ENCODE assay signal across 1 cellular context in the genomic region with DNA sequence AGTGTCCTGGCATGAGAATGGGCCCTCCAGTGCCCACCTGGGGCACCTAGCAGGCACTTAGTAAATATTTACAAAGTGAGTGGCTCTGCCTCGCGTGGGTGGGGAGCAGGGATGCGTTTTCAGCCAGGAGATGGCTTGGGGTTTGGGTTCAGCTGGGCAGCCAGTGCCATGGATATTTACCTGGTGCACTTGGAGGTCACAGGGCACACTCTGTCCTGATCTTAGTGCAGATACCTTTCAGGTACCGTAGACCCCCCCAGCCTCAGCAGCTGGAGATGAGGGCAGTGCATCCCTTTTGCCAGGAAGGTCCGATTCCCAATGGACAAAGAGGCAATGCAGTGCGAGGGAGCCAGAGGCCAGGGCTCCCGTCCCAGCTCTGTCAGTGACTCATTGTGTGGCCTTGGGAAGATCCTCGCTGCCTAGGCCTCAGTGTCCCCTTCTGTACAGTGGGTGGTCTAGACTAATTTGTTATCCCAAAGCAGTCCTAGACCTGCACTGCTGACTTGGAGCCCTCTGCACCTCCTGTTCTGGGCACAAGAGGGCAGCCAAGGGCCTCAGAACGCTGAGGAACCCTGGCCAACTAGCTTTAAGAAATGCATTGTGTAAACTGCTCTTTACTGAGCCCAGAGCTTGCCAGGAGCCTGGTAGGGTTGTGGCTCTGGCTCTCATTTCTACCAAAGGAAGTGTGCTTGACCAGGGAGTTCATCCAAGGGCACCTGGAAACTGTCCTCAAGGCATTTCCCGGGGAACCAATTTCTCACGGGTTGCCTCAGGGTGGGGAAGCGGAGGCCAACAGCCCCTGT.
TF ChIP-seq lines count a peak whose summit lies in the region.

No MANE protein-coding gene starts in this region.

TF ChIP-seq in K562, 482 proteins besides CTCF, POLR2A, EP300 and RAD21 (continued from another document and continues in another):
- TF ChIP-seq, protein P1, sequence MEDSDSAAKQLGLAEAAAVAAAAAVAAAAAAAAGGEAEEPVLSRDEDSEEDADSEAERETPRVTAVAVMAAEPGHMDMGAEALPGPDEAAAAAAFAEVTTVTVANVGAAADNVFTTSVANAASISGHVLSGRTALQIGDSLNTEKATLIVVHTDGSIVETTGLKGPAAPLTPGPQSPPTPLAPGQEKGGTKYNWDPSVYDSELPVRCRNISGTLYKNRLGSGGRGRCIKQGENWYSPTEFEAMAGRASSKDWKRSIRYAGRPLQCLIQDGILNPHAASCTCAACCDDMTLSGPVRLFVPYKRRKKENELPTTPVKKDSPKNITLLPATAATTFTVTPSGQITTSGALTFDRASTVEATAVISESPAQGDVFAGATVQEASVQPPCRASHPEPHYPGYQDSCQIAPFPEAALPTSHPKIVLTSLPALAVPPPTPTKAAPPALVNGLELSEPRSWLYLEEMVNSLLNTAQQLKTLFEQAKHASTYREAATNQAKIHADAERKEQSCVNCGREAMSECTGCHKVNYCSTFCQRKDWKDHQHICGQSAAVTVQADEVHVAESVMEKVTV (CRISPR knock-in tag; IDR thresholded peaks at IDR 0.05), result peak; percentile 94
- TF ChIP-seq EGR1 (conservative IDR thresholded peaks at IDR 0.05) (0 out of 2 replicates have a peak, but pooled peaks have one; percentile 7), BHLHE40 (IDR thresholded peaks at IDR 0.05; ENCODE audit: low read length) (0 out of 2 replicates have a peak, but pooled peaks have one; percentile 29), KLF16 (IDR thresholded peaks at IDR 0.05) (0 out of 2 replicates have a peak, but pooled peaks have one; percentile 5), MTA3 (IDR thresholded peaks at IDR 0.05; ENCODE audit: borderline replicate concordance) (no peak), NR2C2 (CRISPR knock-in tag; IDR thresholded peaks at IDR 0.05) (0 out of 2 replicates have a peak, but pooled peaks have one; percentile 16), NR2C2 (tag; IDR thresholded peaks at IDR 0.05) (no peak), RB1 (IDR thresholded peaks at IDR 0.05; ENCODE audit: low read depth) (peak; percentile 82), CC2D1A (IDR thresholded peaks at IDR 0.05) (peak; percentile 89), ZNF384 (IDR thresholded peaks at IDR 0.05; ENCODE audit: low read depth, low read length) (0 out of 2 replicates have a peak, but pooled peaks have one; percentile 15), ZFP36 (IDR thresholded peaks at IDR 0.05; ENCODE audit: low read depth, low read length, partially characterized antibody) (peak; percentile 60), FOXP1 (CRISPR knock-in tag; IDR thresholded peaks at IDR 0.05) (0 out of 2 replicates have a peak, but pooled peaks have one; percentile 35), CEBPG (CRISPR knock-in tag; IDR thresholded peaks at IDR 0.05) (peak; percentile 72), CEBPG (tag; conservative IDR thresholded peaks at IDR 0.05 in 1 of 2, IDR thresholded peaks at IDR 0.05 in 1 of 2) (peak in 1 of 2 experiments; percentile 54; a peak in 2 of 4 replicates), STAG1 (CRISPR knock-in tag; IDR thresholded peaks at IDR 0.05; ENCODE audit: borderline replicate concordance) (peak; percentile 95), TEAD1 (CRISPR knock-in tag; IDR thresholded peaks at IDR 0.05) (0 out of 4 replicates have a peak, but pooled peaks of 1 of the 2 experiments have one; percentile 31), SP1 (CRISPR knock-in tag; IDR thresholded peaks at IDR 0.05) (peak; percentile 49; the same call in 1 of the 2 replicates), CEBPB (tag; IDR thresholded peaks at IDR 0.05) (peak; percentile 78), JUND (IDR thresholded peaks at IDR 0.05; ENCODE audit: borderline replicate concordance, low read depth, low read length) (peak; percentile 54; the same call in 1 of the 2 replicates), JUND (tag; IDR thresholded peaks at IDR 0.05; ENCODE audit: borderline replicate concordance, low read depth, low read length) (no peak), ZNF121 (CRISPR knock-in tag; conservative IDR thresholded peaks at IDR 0.05) (no peak), TOE1 (IDR thresholded peaks at IDR 0.05; ENCODE audit: borderline replicate concordance) (no peak), TOE1 (CRISPR knock-in tag; IDR thresholded peaks at IDR 0.05; ENCODE audit: borderline replicate concordance, low read depth) (peak; percentile 68; the same call in 1 of the 2 replicates), FOXA3 (CRISPR knock-in tag; conservative IDR thresholded peaks at IDR 0.05 in 1 of 2, IDR thresholded peaks at IDR 0.05 in 1 of 2) (peak in 1 of 2 experiments; percentile 80; a peak in 2 of 4 replicates), DPF2 (IDR thresholded peaks at IDR 0.05) (no peak), ARID2 (IDR thresholded peaks at IDR 0.05) (peak; percentile 82)
- TF ChIP-seq, protein P2, sequence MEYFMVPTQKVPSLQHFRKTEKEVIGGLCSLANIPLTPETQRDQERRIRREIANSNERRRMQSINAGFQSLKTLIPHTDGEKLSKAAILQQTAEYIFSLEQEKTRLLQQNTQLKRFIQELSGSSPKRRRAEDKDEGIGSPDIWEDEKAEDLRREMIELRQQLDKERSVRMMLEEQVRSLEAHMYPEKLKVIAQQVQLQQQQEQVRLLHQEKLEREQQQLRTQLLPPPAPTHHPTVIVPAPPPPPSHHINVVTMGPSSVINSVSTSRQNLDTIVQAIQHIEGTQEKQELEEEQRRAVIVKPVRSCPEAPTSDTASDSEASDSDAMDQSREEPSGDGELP (CRISPR knock-in tag; IDR thresholded peaks at IDR 0.05; ENCODE audit: borderline replicate concordance), result peak; percentile 56; the same call in 1 of the 2 replicates
- TF ChIP-seq, protein P3, sequence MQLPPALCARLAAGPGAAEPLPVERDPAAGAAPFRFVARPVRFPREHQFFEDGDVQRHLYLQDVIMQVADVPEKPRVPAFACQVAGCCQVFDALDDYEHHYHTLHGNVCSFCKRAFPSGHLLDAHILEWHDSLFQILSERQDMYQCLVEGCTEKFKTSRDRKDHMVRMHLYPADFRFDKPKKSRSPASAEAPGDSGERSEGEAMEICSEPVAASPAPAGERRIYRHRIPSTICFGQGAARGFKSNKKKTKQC (CRISPR knock-in tag; IDR thresholded peaks at IDR 0.05), result 0 out of 2 replicates have a peak, but pooled peaks have one; percentile 71
- TF ChIP-seq, protein P4, sequence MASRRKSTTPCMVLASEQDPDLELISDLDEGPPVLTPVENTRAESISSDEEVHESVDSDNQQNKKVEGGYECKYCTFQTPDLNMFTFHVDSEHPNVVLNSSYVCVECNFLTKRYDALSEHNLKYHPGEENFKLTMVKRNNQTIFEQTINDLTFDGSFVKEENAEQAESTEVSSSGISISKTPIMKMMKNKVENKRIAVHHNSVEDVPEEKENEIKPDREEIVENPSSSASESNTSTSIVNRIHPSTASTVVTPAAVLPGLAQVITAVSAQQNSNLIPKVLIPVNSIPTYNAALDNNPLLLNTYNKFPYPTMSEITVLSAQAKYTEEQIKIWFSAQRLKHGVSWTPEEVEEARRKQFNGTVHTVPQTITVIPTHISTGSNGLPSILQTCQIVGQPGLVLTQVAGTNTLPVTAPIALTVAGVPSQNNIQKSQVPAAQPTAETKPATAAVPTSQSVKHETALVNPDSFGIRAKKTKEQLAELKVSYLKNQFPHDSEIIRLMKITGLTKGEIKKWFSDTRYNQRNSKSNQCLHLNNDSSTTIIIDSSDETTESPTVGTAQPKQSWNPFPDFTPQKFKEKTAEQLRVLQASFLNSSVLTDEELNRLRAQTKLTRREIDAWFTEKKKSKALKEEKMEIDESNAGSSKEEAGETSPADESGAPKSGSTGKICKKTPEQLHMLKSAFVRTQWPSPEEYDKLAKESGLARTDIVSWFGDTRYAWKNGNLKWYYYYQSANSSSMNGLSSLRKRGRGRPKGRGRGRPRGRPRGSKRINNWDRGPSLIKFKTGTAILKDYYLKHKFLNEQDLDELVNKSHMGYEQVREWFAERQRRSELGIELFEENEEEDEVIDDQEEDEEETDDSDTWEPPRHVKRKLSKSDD (conservative IDR thresholded peaks at IDR 0.05; ENCODE audit: low read length), result 0 out of 2 replicates have a peak, but pooled peaks have one; percentile 50
- TF ChIP-seq, protein P5, sequence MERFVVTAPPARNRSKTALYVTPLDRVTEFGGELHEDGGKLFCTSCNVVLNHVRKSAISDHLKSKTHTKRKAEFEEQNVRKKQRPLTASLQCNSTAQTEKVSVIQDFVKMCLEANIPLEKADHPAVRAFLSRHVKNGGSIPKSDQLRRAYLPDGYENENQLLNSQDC (CRISPR knock-in tag; IDR thresholded peaks at IDR 0.05), result no peak
- TF ChIP-seq, protein P6, sequence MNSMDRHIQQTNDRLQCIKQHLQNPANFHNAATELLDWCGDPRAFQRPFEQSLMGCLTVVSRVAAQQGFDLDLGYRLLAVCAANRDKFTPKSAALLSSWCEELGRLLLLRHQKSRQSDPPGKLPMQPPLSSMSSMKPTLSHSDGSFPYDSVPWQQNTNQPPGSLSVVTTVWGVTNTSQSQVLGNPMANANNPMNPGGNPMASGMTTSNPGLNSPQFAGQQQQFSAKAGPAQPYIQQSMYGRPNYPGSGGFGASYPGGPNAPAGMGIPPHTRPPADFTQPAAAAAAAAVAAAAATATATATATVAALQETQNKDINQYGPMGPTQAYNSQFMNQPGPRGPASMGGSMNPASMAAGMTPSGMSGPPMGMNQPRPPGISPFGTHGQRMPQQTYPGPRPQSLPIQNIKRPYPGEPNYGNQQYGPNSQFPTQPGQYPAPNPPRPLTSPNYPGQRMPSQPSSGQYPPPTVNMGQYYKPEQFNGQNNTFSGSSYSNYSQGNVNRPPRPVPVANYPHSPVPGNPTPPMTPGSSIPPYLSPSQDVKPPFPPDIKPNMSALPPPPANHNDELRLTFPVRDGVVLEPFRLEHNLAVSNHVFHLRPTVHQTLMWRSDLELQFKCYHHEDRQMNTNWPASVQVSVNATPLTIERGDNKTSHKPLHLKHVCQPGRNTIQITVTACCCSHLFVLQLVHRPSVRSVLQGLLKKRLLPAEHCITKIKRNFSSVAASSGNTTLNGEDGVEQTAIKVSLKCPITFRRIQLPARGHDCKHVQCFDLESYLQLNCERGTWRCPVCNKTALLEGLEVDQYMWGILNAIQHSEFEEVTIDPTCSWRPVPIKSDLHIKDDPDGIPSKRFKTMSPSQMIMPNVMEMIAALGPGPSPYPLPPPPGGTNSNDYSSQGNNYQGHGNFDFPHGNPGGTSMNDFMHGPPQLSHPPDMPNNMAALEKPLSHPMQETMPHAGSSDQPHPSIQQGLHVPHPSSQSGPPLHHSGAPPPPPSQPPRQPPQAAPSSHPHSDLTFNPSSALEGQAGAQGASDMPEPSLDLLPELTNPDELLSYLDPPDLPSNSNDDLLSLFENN (IDR thresholded peaks at IDR 0.05; ENCODE audit: low read depth in 2 of 2, low read length in 2 of 2), result peak in 1 of 2 experiments; percentile 32; a peak in 1 of 4 replicates
- TF ChIP-seq, protein P7, sequence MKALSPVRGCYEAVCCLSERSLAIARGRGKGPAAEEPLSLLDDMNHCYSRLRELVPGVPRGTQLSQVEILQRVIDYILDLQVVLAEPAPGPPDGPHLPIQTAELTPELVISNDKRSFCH (CRISPR knock-in tag; IDR thresholded peaks at IDR 0.05), result no peak
- TF ChIP-seq, protein P7 (tag; IDR thresholded peaks at IDR 0.05), result peak; percentile 66; the same call in 1 of the 2 replicates
- TF ChIP-seq, protein P8, sequence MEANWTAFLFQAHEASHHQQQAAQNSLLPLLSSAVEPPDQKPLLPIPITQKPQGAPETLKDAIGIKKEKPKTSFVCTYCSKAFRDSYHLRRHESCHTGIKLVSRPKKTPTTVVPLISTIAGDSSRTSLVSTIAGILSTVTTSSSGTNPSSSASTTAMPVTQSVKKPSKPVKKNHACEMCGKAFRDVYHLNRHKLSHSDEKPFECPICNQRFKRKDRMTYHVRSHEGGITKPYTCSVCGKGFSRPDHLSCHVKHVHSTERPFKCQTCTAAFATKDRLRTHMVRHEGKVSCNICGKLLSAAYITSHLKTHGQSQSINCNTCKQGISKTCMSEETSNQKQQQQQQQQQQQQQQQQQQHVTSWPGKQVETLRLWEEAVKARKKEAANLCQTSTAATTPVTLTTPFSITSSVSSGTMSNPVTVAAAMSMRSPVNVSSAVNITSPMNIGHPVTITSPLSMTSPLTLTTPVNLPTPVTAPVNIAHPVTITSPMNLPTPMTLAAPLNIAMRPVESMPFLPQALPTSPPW (CRISPR knock-in tag; IDR thresholded peaks at IDR 0.05), result no peak
- TF ChIP-seq, protein P9, sequence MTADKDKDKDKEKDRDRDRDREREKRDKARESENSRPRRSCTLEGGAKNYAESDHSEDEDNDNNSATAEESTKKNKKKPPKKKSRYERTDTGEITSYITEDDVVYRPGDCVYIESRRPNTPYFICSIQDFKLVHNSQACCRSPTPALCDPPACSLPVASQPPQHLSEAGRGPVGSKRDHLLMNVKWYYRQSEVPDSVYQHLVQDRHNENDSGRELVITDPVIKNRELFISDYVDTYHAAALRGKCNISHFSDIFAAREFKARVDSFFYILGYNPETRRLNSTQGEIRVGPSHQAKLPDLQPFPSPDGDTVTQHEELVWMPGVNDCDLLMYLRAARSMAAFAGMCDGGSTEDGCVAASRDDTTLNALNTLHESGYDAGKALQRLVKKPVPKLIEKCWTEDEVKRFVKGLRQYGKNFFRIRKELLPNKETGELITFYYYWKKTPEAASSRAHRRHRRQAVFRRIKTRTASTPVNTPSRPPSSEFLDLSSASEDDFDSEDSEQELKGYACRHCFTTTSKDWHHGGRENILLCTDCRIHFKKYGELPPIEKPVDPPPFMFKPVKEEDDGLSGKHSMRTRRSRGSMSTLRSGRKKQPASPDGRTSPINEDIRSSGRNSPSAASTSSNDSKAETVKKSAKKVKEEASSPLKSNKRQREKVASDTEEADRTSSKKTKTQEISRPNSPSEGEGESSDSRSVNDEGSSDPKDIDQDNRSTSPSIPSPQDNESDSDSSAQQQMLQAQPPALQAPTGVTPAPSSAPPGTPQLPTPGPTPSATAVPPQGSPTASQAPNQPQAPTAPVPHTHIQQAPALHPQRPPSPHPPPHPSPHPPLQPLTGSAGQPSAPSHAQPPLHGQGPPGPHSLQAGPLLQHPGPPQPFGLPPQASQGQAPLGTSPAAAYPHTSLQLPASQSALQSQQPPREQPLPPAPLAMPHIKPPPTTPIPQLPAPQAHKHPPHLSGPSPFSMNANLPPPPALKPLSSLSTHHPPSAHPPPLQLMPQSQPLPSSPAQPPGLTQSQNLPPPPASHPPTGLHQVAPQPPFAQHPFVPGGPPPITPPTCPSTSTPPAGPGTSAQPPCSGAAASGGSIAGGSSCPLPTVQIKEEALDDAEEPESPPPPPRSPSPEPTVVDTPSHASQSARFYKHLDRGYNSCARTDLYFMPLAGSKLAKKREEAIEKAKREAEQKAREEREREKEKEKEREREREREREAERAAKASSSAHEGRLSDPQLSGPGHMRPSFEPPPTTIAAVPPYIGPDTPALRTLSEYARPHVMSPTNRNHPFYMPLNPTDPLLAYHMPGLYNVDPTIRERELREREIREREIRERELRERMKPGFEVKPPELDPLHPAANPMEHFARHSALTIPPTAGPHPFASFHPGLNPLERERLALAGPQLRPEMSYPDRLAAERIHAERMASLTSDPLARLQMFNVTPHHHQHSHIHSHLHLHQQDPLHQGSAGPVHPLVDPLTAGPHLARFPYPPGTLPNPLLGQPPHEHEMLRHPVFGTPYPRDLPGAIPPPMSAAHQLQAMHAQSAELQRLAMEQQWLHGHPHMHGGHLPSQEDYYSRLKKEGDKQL (CRISPR knock-in tag; IDR thresholded peaks at IDR 0.05; ENCODE audit: borderline replicate concordance), result peak; percentile 44; the same call in 1 of the 2 replicates
